In the genomic region with DNA sequence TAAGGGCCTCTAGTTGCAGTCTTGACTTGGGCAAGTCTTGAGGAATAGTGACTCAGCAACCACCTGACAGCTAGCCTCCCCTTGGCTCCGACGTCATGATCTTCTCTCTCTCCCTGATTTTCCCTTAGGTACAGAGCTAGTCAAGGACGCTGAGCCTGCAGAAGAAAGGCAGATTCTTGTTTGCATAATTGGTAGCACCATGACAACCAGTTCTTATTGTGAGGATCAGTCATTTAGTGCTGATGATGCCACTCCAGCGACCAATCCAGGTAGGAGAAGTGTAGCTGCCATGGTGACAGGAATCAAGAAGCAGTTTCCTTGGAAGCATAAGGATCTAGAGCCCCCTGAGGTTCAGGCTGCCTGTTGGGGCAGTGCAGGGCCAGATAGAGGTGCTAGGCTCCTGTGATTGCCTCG, we compare ENCODE assay signal across 21 cellular contexts. TPM values are rescaled to one million over a fixed set of nuclear protein-coding genes. Genes with fewer than 3 reads are reported as not detected.
DNase-seq lines count a peak whose midpoint lies in the region; ATAC-seq and TF ChIP-seq lines count a peak whose summit lies in the region.
"Had no signal": no experiment of that assay in that cellular context is flagged by ENCODE, and none has a peak within 500 bp of the region (broad histone marks: within the 10 kb centered on the region; RNA-seq: fewer than 3 reads in every experiment).

No MANE protein-coding gene starts in this region.

- no peak for TF ChIP-seq CTCF in right atrium auricular region (IDR thresholded peaks at IDR 0.05)
- no peak for TF ChIP-seq CTCF in epithelial cell of esophagus (IDR thresholded peaks at IDR 0.05; ENCODE audit: insufficient read depth, low read depth, low read length, missing control alignments)

- no peaks in the 10 kb centered on the region for H3K36me3 Mint-ChIP-seq in activated CD4-positive, alpha-beta T cell treated with anti-CD3 and anti-CD28 coated beads, Interleukin-2, amount 10 ng/mL, durations not matched to agents 24 days and 14 days (ENCODE audit: low read depth)

- intact Hi-C loops in left cardiac atrium (cut with DNase I), result no loop called here
- intact Hi-C loops in activated CD4-positive, alpha-beta T cell treated with anti-CD3 and anti-CD28 coated beads, Interleukin-2, amount 10 ng/mL, durations not matched to agents 24 days and 14 days (cut with micrococcal nuclease), result loop anchor here (10.0 kb wide), 1 partner anchor 281 kb away; no protein-coding TSS in a partner anchor

- peaks cover 11% of the 10 kb centered on the region for H3K9me3 Mint-ChIP-seq in activated CD4-positive, alpha-beta T cell treated with anti-CD3 and anti-CD28 coated beads, Interleukin-2, amount 10 ng/mL, durations not matched to agents 24 days and 14 days

- H3K27me3 Mint-ChIP-seq in activated CD4-positive, alpha-beta T cell treated with anti-CD3 and anti-CD28 coated beads, Interleukin-2, amount 10 ng/mL, durations not matched to agents 24 days and 14 days, result peaks cover 65% of the 10 kb centered on the region

- H3K9me3 ChIP-seq in right atrium auricular region, result peaks cover 0 to 4% of the 10 kb centered on the region in 2 donors

- no peaks in the 10 kb centered on the region for H3K4me1 Mint-ChIP-seq in activated CD4-positive, alpha-beta T cell treated with anti-CD3 and anti-CD28 coated beads, Interleukin-2, amount 10 ng/mL, durations not matched to agents 24 days and 14 days
- H3K4me1 Mint-ChIP-seq: CD4-positive, alpha-beta memory T cell had no signal

- ATAC-seq in left cardiac atrium (no peak), HG02870 (IDR thresholded peaks at IDR 0.05; ENCODE audit: unreplicated experiment) (no peak)
- ATAC-seq: activated CD8-positive, alpha-beta T cell treated with anti-CD3 and anti-CD28 coated beads, Interleukin-2, amount 10 ng/mL, durations not matched to agents 7 days and 5 days; activated naive CD4-positive, alpha-beta T cell treated with anti-CD3 and anti-CD28 coated beads, Interleukin-2, amount 50 U/mL, for 72 hours; PC-3 had no signal

- peaks cover 4 to 7% of the 10 kb centered on the region in 2 donors for H3K27me3 ChIP-seq in right atrium auricular region

- H3K36me3 ChIP-seq in right atrium auricular region, result no peaks in the 10 kb centered on the region

- no peak overlapping the region for H3K27ac Mint-ChIP-seq in activated CD4-positive, alpha-beta T cell treated with anti-CD3 and anti-CD28 coated beads, Interleukin-2, amount 10 ng/mL, durations not matched to agents 24 days and 14 days
- H3K27ac Mint-ChIP-seq: activated CD8-positive, alpha-beta T cell treated with anti-CD3 and anti-CD28 coated beads, Interleukin-2, amount 10 ng/mL, durations not matched to agents 7 days and 5 days; activated naive CD4-positive, alpha-beta T cell treated with anti-CD3 and anti-CD28 coated beads, Interleukin-2, amount 50 U/mL, for 72 hours; CD4-positive, alpha-beta memory T cell had no signal

- no peak overlapping the region for H3K27ac ChIP-seq in right atrium auricular region
- H3K27ac ChIP-seq: KMS-11 had no signal

- no peaks in the 10 kb centered on the region for H3K4me1 ChIP-seq in right atrium auricular region

- H3K4me3 ChIP-seq in right atrium auricular region, result no peak overlapping the region
- no peak overlapping the region for H3K4me3 ChIP-seq in epithelial cell of esophagus (ENCODE audit: low read length)
- H3K4me3 ChIP-seq: smooth muscle cell had no signal

- peak; percentile 26 for DNase-seq in right atrium auricular region (ENCODE audit: low spot score)
- DNase-seq in left cardiac atrium, result no peak
- DNase-seq in NCI-H2227 treated with DMSO at 0.1 percent for 48 hours (lab: John Stamatoyannopoulos, UW), result peak; percentile 77
- DNase-seq in epithelial cell of esophagus (ENCODE audit: low read depth), result peak; percentile 50
- DNase-seq in renal cortical epithelial cell (ENCODE audit: low read depth), result peak; percentile 17
- no peak for DNase-seq in AG08396 (ENCODE audit: low spot score)
- DNase-seq in activated CD4-positive, alpha-beta T cell treated with anti-CD3 and anti-CD28 coated beads, Interleukin-2, amount 10 ng/mL, durations not matched to agents 24 days and 14 days, result no peak
- DNase-seq: activated CD4-positive, CD25-positive, alpha-beta regulatory T cell; activated CD8-positive, alpha-beta T cell treated with anti-CD3 and anti-CD28 coated beads, Interleukin-2, amount 10 ng/mL, durations not matched to agents 7 days and 5 days; activated T-cell treated with anti-CD3 and anti-CD28 coated beads, Interleukin-2, amount 50 U/mL, for 48 hours; CD4-positive, alpha-beta memory T cell; PC-3; stimulated activated CD4-positive, alpha-beta T cell treated with anti-CD3 and anti-CD28 coated beads, Interleukin-4, amount 100 ng/mL, for 24 hours; substantia nigra had no signal

- no peak overlapping the region for H3K4me3 Mint-ChIP-seq in activated CD4-positive, alpha-beta T cell treated with anti-CD3 and anti-CD28 coated beads, Interleukin-2, amount 10 ng/mL, durations not matched to agents 24 days and 14 days
- H3K4me3 Mint-ChIP-seq: activated CD8-positive, alpha-beta T cell treated with anti-CD3 and anti-CD28 coated beads, Interleukin-2, amount 10 ng/mL, durations not matched to agents 7 days and 5 days; CD4-positive, alpha-beta memory T cell had no signal

RNA-seq across cellular contexts. Expression of gene RESP18, which starts 2.8 kb away (rescaled TPM):
- not detected for total RNA-seq in right atrium auricular region
- total RNA-seq in left cardiac atrium, result not detected
- total RNA-seq in renal cortical epithelial cell, result not detected in 2 replicates
- not detected in 2 replicates for total RNA-seq in activated CD4-positive, alpha-beta T cell treated with anti-CD3 and anti-CD28 coated beads, Interleukin-2, amount 10 ng/mL, durations not matched to agents 24 days and 14 days
- total RNA-seq: activated CD8-positive, alpha-beta T cell treated with anti-CD3 and anti-CD28 coated beads, Interleukin-2, amount 10 ng/mL, durations not matched to agents 7 days and 5 days; activated naive CD4-positive, alpha-beta T cell treated with anti-CD3 and anti-CD28 coated beads, Interleukin-2, amount 50 U/mL, for 72 hours; CD4-positive, alpha-beta memory T cell; liver; myocyte; PC-3; smooth muscle cell; T-helper 2 cell treated with Interferon-gamma antibody and Interleukin-4, amounts not matched to agents 100 ng/mL and 5 ng/mL, for 36 hours had no signal

RNA-seq across cellular contexts. Expression of gene PTPRN, which starts 26.2 kb away (rescaled TPM):
- total RNA-seq in right atrium auricular region (under 1 TPM in 1 of 2 donors, not detected in 1; 0.74 TPM), left cardiac atrium (not detected), renal cortical epithelial cell (0.35 and 0.52 TPM in 2 replicates)
- 0.07 TPM in 1 of 2 replicates, not detected in the other for total RNA-seq in activated CD4-positive, alpha-beta T cell treated with anti-CD3 and anti-CD28 coated beads, Interleukin-2, amount 10 ng/mL, durations not matched to agents 24 days and 14 days
- total RNA-seq: CD4-positive, alpha-beta memory T cell; T-helper 2 cell treated with Interferon-gamma antibody and Interleukin-4, amounts not matched to agents 100 ng/mL and 5 ng/mL, for 36 hours had no signal

RNA-seq across cellular contexts. Expression of gene DNPEP, which starts 52.3 kb away (rescaled TPM):
- total RNA-seq in right atrium auricular region, result 10 to 100 TPM; 48.1 to 51.2 TPM
- total RNA-seq in left cardiac atrium, result 10 to 100 TPM; 52.6 to 70.5 TPM
- 53.1 and 61.0 TPM in 2 replicates for total RNA-seq in renal cortical epithelial cell
- total RNA-seq in activated CD4-positive, alpha-beta T cell treated with anti-CD3 and anti-CD28 coated beads, Interleukin-2, amount 10 ng/mL, durations not matched to agents 24 days and 14 days, result 129 and 148 TPM in 2 replicates

RNA-seq across cellular contexts. Expression of gene DNAJB2, which starts 56.2 kb away (rescaled TPM):
- total RNA-seq in right atrium auricular region (10 to 100 TPM; 33.3 to 38.7 TPM), left cardiac atrium (10 to 100 TPM; 43.7 to 63.6 TPM), renal cortical epithelial cell (83.7 and 90.7 TPM in 2 replicates)
- total RNA-seq in activated CD4-positive, alpha-beta T cell treated with anti-CD3 and anti-CD28 coated beads, Interleukin-2, amount 10 ng/mL, durations not matched to agents 24 days and 14 days, result 49.7 and 52.4 TPM in 2 replicates

Comparison
In these comparisons a context has a peak if more than half of its experiments do, and no peak if none do; other contexts are left out.
1. DNase-seq: peak in right atrium auricular region (single experiment), NCI-H2227 treated with DMSO at 0.1 percent for 48 hours (single experiment), epithelial cell of esophagus (single experiment) and renal cortical epithelial cell (single experiment); none in left cardiac atrium (single experiment), AG08396 (single experiment) and activated CD4-positive, alpha-beta T cell treated with anti-CD3 and anti-CD28 coated beads, Interleukin-2, amount 10 ng/mL, durations not matched to agents 24 days and 14 days (single experiment).